Comparison of ENCODE assay signal across 23 cellular contexts in the genomic region with DNA sequence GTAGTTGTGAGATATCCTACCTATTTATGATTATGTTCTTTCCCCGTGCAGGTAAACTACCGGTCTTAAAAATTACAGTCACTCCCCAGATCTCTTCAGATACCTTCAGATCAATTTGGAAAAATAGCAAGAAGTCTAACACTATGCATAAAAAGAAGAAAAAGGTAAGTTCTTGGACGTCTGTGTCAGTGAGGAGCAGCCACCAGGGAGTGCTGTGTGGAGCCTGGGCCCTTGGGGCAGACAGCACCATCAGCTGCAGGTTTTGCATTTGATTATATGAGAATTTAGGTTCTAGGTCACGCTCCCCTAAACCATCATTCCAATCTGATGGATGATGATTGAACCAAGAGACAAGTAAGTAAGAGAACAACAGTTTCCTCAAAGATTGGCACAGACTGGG. TPM values are rescaled to one million over a fixed set of nuclear protein-coding genes. Genes with fewer than 3 reads are reported as not detected.
DNase-seq lines count a peak whose midpoint lies in the region; ATAC-seq and TF ChIP-seq lines count a peak whose summit lies in the region.
"Had no signal": no experiment of that assay in that cellular context is flagged by ENCODE, and none has a peak within 500 bp of the region (broad histone marks: within the 10 kb centered on the region; RNA-seq: fewer than 3 reads in every experiment).

No MANE protein-coding gene starts in this region.

- no peak overlapping the region for H2AFZ ChIP-seq in MM.1S (ENCODE audit: low read length)
- H2AFZ ChIP-seq in osteoblast (ENCODE audit: low read length): no peak overlapping the region

- DNase-seq in activated CD4-positive, alpha-beta memory T cell treated with anti-CD3 and anti-CD28 coated beads, Interleukin-2, amount 10 ng/mL, durations not matched to agents 7 days and 5 days: peak; percentile 23
- DNase-seq in activated CD4-positive, alpha-beta memory T cell treated with anti-CD3 and anti-CD28 coated beads for 36 hours: no peak
- DNase-seq in MM.1S: no peak
- no peak for DNase-seq in choroid plexus epithelial cell (ENCODE audit: low read depth)
- no peak for DNase-seq in osteoblast (ENCODE audit: insufficient read length, low spot score, missing footprints)
- DNase-seq in breast epithelium (ENCODE audit: low spot score in 2 of 2): no peak
- DNase-seq in left cardiac atrium: no peak
- DNase-seq: activated CD4-positive, CD25-positive, alpha-beta regulatory T cell; activated naive CD8-positive, alpha-beta T cell treated with anti-CD3 and anti-CD28 coated beads, Interleukin-2, amount 10 ng/mL, durations not matched to agents 7 days and 5 days; GF-D8; left ventricle myocardium inferior; NCI-H1417 treated with DMSO at 0.1 percent for 48 hours; NCI-H524 treated with DMSO at 0.1 percent for 48 hours; SIG-M5; stimulated activated CD4-positive, alpha-beta T cell treated with anti-CD3 and anti-CD28 coated beads, Interleukin-12 subunit alpha, Interleukin-12 subunit beta, amount 100 ng/mL, for 4 hours; stimulated activated CD8-positive, alpha-beta memory T cell treated with anti-CD3 and anti-CD28 coated beads, Interleukin-4, amount 100 ng/mL, for 48 hours had no signal

- peaks cover 10% of the 10 kb centered on the region for H3K27me3 Mint-ChIP-seq in activated CD4-positive, alpha-beta memory T cell treated with anti-CD3 and anti-CD28 coated beads, Interleukin-2, amount 10 ng/mL, durations not matched to agents 7 days and 5 days
- H3K27me3 Mint-ChIP-seq in activated CD4-positive, alpha-beta memory T cell treated with anti-CD3 and anti-CD28 coated beads for 36 hours: no peaks in the 10 kb centered on the region

- POLR2A ChIA-PET in activated CD4-positive, alpha-beta memory T cell treated with anti-CD3 and anti-CD28 coated beads, Interleukin-2, amount 10 ng/mL, durations not matched to agents 7 days and 5 days (lab: Charles Lee): no interaction called here
- POLR2A ChIA-PET in activated CD4-positive, alpha-beta memory T cell treated with anti-CD3 and anti-CD28 coated beads for 36 hours (lab: Charles Lee): no interaction called here

- intact Hi-C loops in activated CD4-positive, alpha-beta memory T cell treated with anti-CD3 and anti-CD28 coated beads for 36 hours (cut with micrococcal nuclease): no loop called here
- intact Hi-C loops in breast epithelium (cut with DNase I; ENCODE audit: low total_unique reads) (no loop called here), left cardiac atrium (cut with DNase I) (no loop called here)

- no peaks in the 10 kb centered on the region for H4K20me1 ChIP-seq in MM.1S (ENCODE audit: insufficient read depth, low read length)
- no peaks in the 10 kb centered on the region for H4K20me1 ChIP-seq in osteoblast (ENCODE audit: insufficient read depth, low read length)
- H4K20me1 ChIP-seq: BLaER1 treated with 17β-estradiol and CSF1 and Interleukin-3, amounts not matched to agents 10 nM and 100 nM had no signal

- H3K79me2 ChIP-seq in MM.1S (ENCODE audit: low read length) (no peaks in the 10 kb centered on the region), osteoblast (ENCODE audit: insufficient read depth, low read length) (no peaks in the 10 kb centered on the region)

- no peaks in the 10 kb centered on the region for H3K9me2 ChIP-seq in MM.1S (replicated peaks; ENCODE audit: insufficient read depth, low read length)

- H3K27me3 ChIP-seq in MM.1S (replicated peaks; ENCODE audit: insufficient read depth, low read length): no peaks in the 10 kb centered on the region; the same call in 1 of the 2 replicates
- H3K27me3 ChIP-seq in osteoblast (ENCODE audit: insufficient read depth, low read length): no peaks in the 10 kb centered on the region
- no peaks in the 10 kb centered on the region for H3K27me3 ChIP-seq in breast epithelium
- H3K27me3 ChIP-seq: BLaER1 treated with 17β-estradiol and CSF1 and Interleukin-3, amounts not matched to agents 10 nM and 100 nM had no signal

- H3K4me3 Mint-ChIP-seq in activated CD4-positive, alpha-beta memory T cell treated with anti-CD3 and anti-CD28 coated beads, Interleukin-2, amount 10 ng/mL, durations not matched to agents 7 days and 5 days: no peak overlapping the region
- H3K4me3 Mint-ChIP-seq in activated CD4-positive, alpha-beta memory T cell treated with anti-CD3 and anti-CD28 coated beads for 36 hours: no peak overlapping the region
- H3K4me3 Mint-ChIP-seq: activated naive CD8-positive, alpha-beta T cell treated with anti-CD3 and anti-CD28 coated beads, Interleukin-2, amount 10 ng/mL, durations not matched to agents 7 days and 5 days; activated T-helper 1 cell treated with anti-CD3 and anti-CD28 coated beads, Interleukin-12 subunit alpha, Interleukin-12 subunit beta, Interleukin-2, Interleukin-4 antibody, amounts not matched to agents 30 ng/mL and 10 ng/mL and 1 ng/mL, durations not matched to agents 14 hours and 24 hours and 36 hours had no signal

- no peaks in the 10 kb centered on the region for H3F3A ChIP-seq in MM.1S (ENCODE audit: insufficient read depth, low read length)

- H3K4me1 ChIP-seq in MM.1S (ENCODE audit: low read length) (no peaks in the 10 kb centered on the region), osteoblast (ENCODE audit: insufficient read depth, low read length) (peaks cover 3% of the 10 kb centered on the region), breast epithelium (no peaks in the 10 kb centered on the region)
- H3K4me1 ChIP-seq: left ventricle myocardium inferior had no signal

- no peak overlapping the region for H3K27ac Mint-ChIP-seq in activated CD4-positive, alpha-beta memory T cell treated with anti-CD3 and anti-CD28 coated beads, Interleukin-2, amount 10 ng/mL, durations not matched to agents 7 days and 5 days
- no peak overlapping the region for H3K27ac Mint-ChIP-seq in activated CD4-positive, alpha-beta memory T cell treated with anti-CD3 and anti-CD28 coated beads for 36 hours
- H3K27ac Mint-ChIP-seq: activated naive CD8-positive, alpha-beta T cell treated with anti-CD3 and anti-CD28 coated beads, Interleukin-2, amount 10 ng/mL, durations not matched to agents 7 days and 5 days; activated T-helper 1 cell treated with anti-CD3 and anti-CD28 coated beads, Interleukin-12 subunit alpha, Interleukin-12 subunit beta, Interleukin-2, Interleukin-4 antibody, amounts not matched to agents 30 ng/mL and 10 ng/mL and 1 ng/mL, durations not matched to agents 14 hours and 24 hours and 36 hours had no signal

- H3K4me1 Mint-ChIP-seq in activated CD4-positive, alpha-beta memory T cell treated with anti-CD3 and anti-CD28 coated beads, Interleukin-2, amount 10 ng/mL, durations not matched to agents 7 days and 5 days: no peaks in the 10 kb centered on the region
- H3K4me1 Mint-ChIP-seq in activated CD4-positive, alpha-beta memory T cell treated with anti-CD3 and anti-CD28 coated beads for 36 hours (ENCODE audit: low read depth): no peaks in the 10 kb centered on the region
- H3K4me1 Mint-ChIP-seq: activated naive CD8-positive, alpha-beta T cell treated with anti-CD3 and anti-CD28 coated beads, Interleukin-2, amount 10 ng/mL, durations not matched to agents 7 days and 5 days had no signal

- H3K27ac ChIP-seq in MM.1S (ENCODE audit: low read length) (no peak overlapping the region), osteoblast (ENCODE audit: low read depth, low read length) (no peak overlapping the region), breast epithelium (no peak overlapping the region)
- H3K27ac ChIP-seq: BLaER1 treated with 17β-estradiol and CSF1 and Interleukin-3, amounts not matched to agents 10 nM and 100 nM; epithelial cell of prostate; left ventricle myocardium inferior had no signal

- H3K9me3 ChIP-seq in MM.1S (replicated peaks; ENCODE audit: insufficient read depth, low read length) (no peaks in the 10 kb centered on the region), osteoblast (ENCODE audit: low read depth, low read length) (no peaks in the 10 kb centered on the region), breast epithelium (no peaks in the 10 kb centered on the region)
- H3K9me3 ChIP-seq: BLaER1 treated with 17β-estradiol and CSF1 and Interleukin-3, amounts not matched to agents 10 nM and 100 nM; left ventricle myocardium inferior had no signal

- H3K36me3 Mint-ChIP-seq in activated CD4-positive, alpha-beta memory T cell treated with anti-CD3 and anti-CD28 coated beads, Interleukin-2, amount 10 ng/mL, durations not matched to agents 7 days and 5 days (ENCODE audit: low read depth): no peaks in the 10 kb centered on the region
- H3K36me3 Mint-ChIP-seq in activated CD4-positive, alpha-beta memory T cell treated with anti-CD3 and anti-CD28 coated beads for 36 hours: no peaks in the 10 kb centered on the region
- H3K36me3 Mint-ChIP-seq: activated naive CD8-positive, alpha-beta T cell treated with anti-CD3 and anti-CD28 coated beads, Interleukin-2, amount 10 ng/mL, durations not matched to agents 7 days and 5 days had no signal

- no peak overlapping the region for H3K4me3 ChIP-seq in MM.1S (ENCODE audit: low read length)
- H3K4me3 ChIP-seq in choroid plexus epithelial cell (ENCODE audit: low read depth, low read length): no peak overlapping the region
- H3K4me3 ChIP-seq in osteoblast (ENCODE audit: insufficient read depth, low read length): no peak overlapping the region
- no peak overlapping the region for H3K4me3 ChIP-seq in breast epithelium
- H3K4me3 ChIP-seq: BLaER1 treated with 17β-estradiol and CSF1 and Interleukin-3, amounts not matched to agents 10 nM and 100 nM; left ventricle myocardium inferior had no signal

- H3K4me2 ChIP-seq in MM.1S (ENCODE audit: low read depth, low read length) (no peak overlapping the region), osteoblast (ENCODE audit: insufficient read depth, low read length) (no peak overlapping the region)
- H3K4me2 ChIP-seq: BLaER1 treated with 17β-estradiol and CSF1 and Interleukin-3, amounts not matched to agents 10 nM and 100 nM had no signal

- no peak overlapping the region for H3K9ac ChIP-seq in MM.1S (ENCODE audit: low read length)
- H3K9ac ChIP-seq: BLaER1 treated with 17β-estradiol and CSF1 and Interleukin-3, amounts not matched to agents 10 nM and 100 nM had no signal

- CTCF ChIA-PET in activated CD4-positive, alpha-beta memory T cell treated with anti-CD3 and anti-CD28 coated beads, Interleukin-2, amount 10 ng/mL, durations not matched to agents 7 days and 5 days (lab: Charles Lee): interaction anchor here (1.3 kb wide), 1 partner anchor 184 kb away, joined by 3 read pairs; no protein-coding TSS in a partner anchor
- CTCF ChIA-PET in activated CD4-positive, alpha-beta memory T cell treated with anti-CD3 and anti-CD28 coated beads for 36 hours (lab: Charles Lee): no interaction called here

- ATAC-seq in HG03442 (IDR thresholded peaks at IDR 0.05; ENCODE audit: unreplicated experiment) (no peak), left cardiac atrium (no peak)

- no peak for TF ChIP-seq POLR2A in breast epithelium (IDR thresholded peaks at IDR 0.05)

- no peaks in the 10 kb centered on the region for H3K36me3 ChIP-seq in MM.1S (replicated peaks; ENCODE audit: insufficient read depth, low read length)
- no peaks in the 10 kb centered on the region for H3K36me3 ChIP-seq in osteoblast (ENCODE audit: insufficient read depth, low read length)
- no peaks in the 10 kb centered on the region for H3K36me3 ChIP-seq in breast epithelium
- H3K36me3 ChIP-seq: BLaER1 treated with 17β-estradiol and CSF1 and Interleukin-3, amounts not matched to agents 10 nM and 100 nM; left ventricle myocardium inferior had no signal

- no peaks in the 10 kb centered on the region for H3K9me3 Mint-ChIP-seq in activated CD4-positive, alpha-beta memory T cell treated with anti-CD3 and anti-CD28 coated beads, Interleukin-2, amount 10 ng/mL, durations not matched to agents 7 days and 5 days
- H3K9me3 Mint-ChIP-seq in activated CD4-positive, alpha-beta memory T cell treated with anti-CD3 and anti-CD28 coated beads for 36 hours: no peaks in the 10 kb centered on the region
- H3K9me3 Mint-ChIP-seq: activated naive CD8-positive, alpha-beta T cell treated with anti-CD3 and anti-CD28 coated beads, Interleukin-2, amount 10 ng/mL, durations not matched to agents 7 days and 5 days; activated T-helper 1 cell treated with anti-CD3 and anti-CD28 coated beads, Interleukin-12 subunit alpha, Interleukin-12 subunit beta, Interleukin-2, Interleukin-4 antibody, amounts not matched to agents 30 ng/mL and 10 ng/mL and 1 ng/mL, durations not matched to agents 14 hours and 24 hours and 36 hours had no signal

- TF ChIP-seq CTCF in MM.1S (IDR thresholded peaks at IDR 0.05; ENCODE audit: low read length) (peak; percentile 18), choroid plexus epithelial cell (conservative IDR thresholded peaks at IDR 0.05; ENCODE audit: low read depth, low read length) (peak; percentile 26), osteoblast (IDR thresholded peaks at IDR 0.05; ENCODE audit: extremely low read depth, low read depth, low read length) (peak; percentile 20), breast epithelium (IDR thresholded peaks at IDR 0.05) (no peak)

RNA-seq across cellular contexts. Expression of gene RNF7, which starts 8.9 kb away (rescaled TPM):
- 10 to 100 TPM; 68.8 to 72.9 TPM for total RNA-seq in activated CD4-positive, alpha-beta memory T cell treated with anti-CD3 and anti-CD28 coated beads, Interleukin-2, amount 10 ng/mL, durations not matched to agents 7 days and 5 days
- total RNA-seq in activated CD4-positive, alpha-beta memory T cell treated with anti-CD3 and anti-CD28 coated beads for 36 hours: 10 to 100 TPM; 54.0 to 58.9 TPM
- 48.1 and 52.2 TPM in 2 replicates for total RNA-seq in osteoblast
- 100 to 1,000 TPM in 1 of 3 donors, 10 to 100 TPM in 2; 80.5 to 101 (median 86.8) TPM for total RNA-seq in breast epithelium
- total RNA-seq in left cardiac atrium: 10 to 100 TPM; 70.2 to 76.0 TPM

RNA-seq across cellular contexts. Expression of gene GRK7, which starts 34.0 kb away (rescaled TPM):
- not detected for total RNA-seq in activated CD4-positive, alpha-beta memory T cell treated with anti-CD3 and anti-CD28 coated beads, Interleukin-2, amount 10 ng/mL, durations not matched to agents 7 days and 5 days
- total RNA-seq in activated CD4-positive, alpha-beta memory T cell treated with anti-CD3 and anti-CD28 coated beads for 36 hours: not detected
- total RNA-seq in osteoblast: not detected in 2 replicates
- total RNA-seq in breast epithelium: under 1 TPM in 2 of 3 donors, not detected in 1; 0.15 to 0.33 TPM
- total RNA-seq in left cardiac atrium: not detected
- total RNA-seq: A172; activated naive CD8-positive, alpha-beta T cell treated with anti-CD3 and anti-CD28 coated beads, Interleukin-2, amount 10 ng/mL, durations not matched to agents 7 days and 5 days; activated T-helper 1 cell treated with anti-CD3 and anti-CD28 coated beads, Interleukin-12 subunit alpha, Interleukin-12 subunit beta, Interleukin-2, Interleukin-4 antibody, amounts not matched to agents 30 ng/mL and 10 ng/mL and 1 ng/mL, durations not matched to agents 14 hours and 24 hours and 36 hours; dermis microvascular lymphatic vessel endothelial cell; left ventricle myocardium inferior; mucosa of gallbladder had no signal

Comparison
In these comparisons a context has a peak if more than half of its experiments do, and no peak if none do; other contexts are left out.
1. CTCF ChIP-seq: peak in MM.1S (single experiment), choroid plexus epithelial cell (single experiment) and osteoblast (single experiment); none in breast epithelium (0 of 3).